ENCODE assay signal across 9 cellular contexts in genomic region chr16:77789085-77789611, GRCh38. TPM values are rescaled to one million over a fixed set of nuclear protein-coding genes. Genes with fewer than 3 reads are reported as not detected.
DNase-seq lines count a peak whose midpoint lies in the region; ATAC-seq and TF ChIP-seq lines count a peak whose summit lies in the region.
"Had no signal": no experiment of that assay in that cellular context is flagged by ENCODE, and none has a peak within 500 bp of the region (broad histone marks: within the 10 kb centered on the region; RNA-seq: fewer than 3 reads in every experiment).

No MANE protein-coding gene starts in this region.

- H3K14ac ChIP-seq in mesenchymal stem cell (ENCODE audit: low read length in 2 of 2), result peak overlapping the region in 1 of 2 experiments; percentile 68

- H2AK5ac ChIP-seq in mesenchymal stem cell (ENCODE audit: low read length, severe bottlenecking), result no peak overlapping the region

- H3K9me3 ChIP-seq in cardiac muscle cell (ENCODE audit: low read depth) (no peaks in the 10 kb centered on the region), mesenchymal stem cell (ENCODE audit: control insufficient read depth, low read length) (no peaks in the 10 kb centered on the region), vagina (no peaks in the 10 kb centered on the region)

- H2AFZ ChIP-seq in mesenchymal stem cell (ENCODE audit: low read depth, low read length), result peak overlapping the region; percentile 99

- TF ChIP-seq CTCF in cardiac muscle cell (IDR thresholded peaks at IDR 0.05; ENCODE audit: low read depth, low read length) (no peak), cardiac fibroblast (IDR thresholded peaks at IDR 0.05; ENCODE audit: low read depth, low read length) (no peak), vagina (IDR thresholded peaks at IDR 0.05) (no peak)

- no peak overlapping the region for H4K91ac ChIP-seq in mesenchymal stem cell (ENCODE audit: low read length)

- H3K79me1 ChIP-seq in mesenchymal stem cell (replicated peaks; ENCODE audit: low read length, poor library complexity, severe bottlenecking), result no peaks in the 10 kb centered on the region

- H3K4ac ChIP-seq in mesenchymal stem cell (ENCODE audit: low read depth in 1 of 2, low read length in 2 of 2), result peak overlapping the region in 1 of 2 experiments; percentile 26

- H2BK15ac ChIP-seq in mesenchymal stem cell (ENCODE audit: low read depth, poor library complexity, severe bottlenecking), result no peak overlapping the region

- no peaks in the 10 kb centered on the region for H3K36me3 ChIP-seq in cardiac muscle cell
- no peaks in the 10 kb centered on the region for H3K36me3 ChIP-seq in mesenchymal stem cell (ENCODE audit: control insufficient read depth in 1 of 2, insufficient read depth in 2 of 2, low read depth in 1 of 2, low read length in 2 of 2)
- H3K36me3 ChIP-seq in vagina, result no peaks in the 10 kb centered on the region

- no peak overlapping the region for H2BK5ac ChIP-seq in mesenchymal stem cell (ENCODE audit: low read depth, low read length, poor library complexity, severe bottlenecking)

- H2BK12ac ChIP-seq in mesenchymal stem cell (ENCODE audit: low read length in 2 of 2), result peak overlapping the region in 1 of 2 experiments; percentile 97

- intact Hi-C loops in Right ventricle myocardium inferior (cut with DNase I) (no loop called here), vagina (cut with DNase I) (no loop called here)

- H3K4me1 ChIP-seq in cardiac muscle cell (ENCODE audit: low read depth), result peaks cover 4% of the 10 kb centered on the region
- peaks cover 13% of the 10 kb centered on the region for H3K4me1 ChIP-seq in mesenchymal stem cell (ENCODE audit: control insufficient read depth, insufficient read depth, low read depth, low read length)
- peaks cover 19% of the 10 kb centered on the region for H3K4me1 ChIP-seq in vagina

- H3K18ac ChIP-seq in mesenchymal stem cell (ENCODE audit: low read depth in 1 of 2, low read length in 2 of 2), result peak overlapping the region in 1 of 2 experiments; percentile 96

- WGBS in mesenchymal stem cell, result under 1% methylated on average over 25 of the region's 25 CpGs

- no peak for TF ChIP-seq POLR2A in vagina (IDR thresholded peaks at IDR 0.05)

- H3K23ac ChIP-seq in mesenchymal stem cell (ENCODE audit: low read length in 2 of 2), result peak overlapping the region in 1 of 2 experiments; percentile 100

- H3K27ac ChIP-seq in cardiac muscle cell, result no peak overlapping the region
- H3K27ac ChIP-seq in mesenchymal stem cell (ENCODE audit: low read length, poor library complexity, severe bottlenecking), result no peak overlapping the region
- H3K27ac ChIP-seq in vagina, result no peak overlapping the region

- H4K8ac ChIP-seq in mesenchymal stem cell (ENCODE audit: low read length), result no peak overlapping the region

- H3K27me3 ChIP-seq in cardiac muscle cell (peaks cover 74% of the 10 kb centered on the region), mesenchymal stem cell (ENCODE audit: control insufficient read depth in 1 of 2, insufficient read depth in 1 of 2, low read length in 2 of 2) (peaks cover 58 to 62% of the 10 kb centered on the region in 2 experiments), vagina (peaks cover 15% of the 10 kb centered on the region)

- H3K9ac ChIP-seq in mesenchymal stem cell (ENCODE audit: low read length), result peak overlapping the region; percentile 31

- peak overlapping the region; percentile 99 for H3K4me2 ChIP-seq in mesenchymal stem cell (ENCODE audit: low read length, poor library complexity, severe bottlenecking)

- H2BK120ac ChIP-seq in mesenchymal stem cell (ENCODE audit: low read depth, low read length), result no peak overlapping the region

- DNase-seq in cardiac muscle cell (ENCODE audit: low read depth in 1 of 2, low spot score in 1 of 2) (peak in 1 of 2 donors; percentile 2), Right ventricle myocardium inferior (ENCODE audit: missing footprints) (no peak), cardiac fibroblast (ENCODE audit: low read depth in 2 of 2) (no peak), mesenchymal stem cell (no peak), vagina (ENCODE audit: extremely low spot score in 2 of 2) (no peak)
- no peak for DNase-seq in activated naive CD4-positive, alpha-beta T cell (lab: John Stamatoyannopoulos, UW)
- DNase-seq in activated CD4-positive, CD25-positive, alpha-beta regulatory T cell (lab: John Stamatoyannopoulos, UW), result no peak
- DNase-seq: foreskin melanocyte had no signal

- ATAC-seq in Right ventricle myocardium inferior (no peak), HG02678 (IDR thresholded peaks at IDR 0.05; ENCODE audit: unreplicated experiment) (no peak)

- H3K4me3 ChIP-seq in cardiac muscle cell (peak overlapping the region; percentile 52), cardiac fibroblast (replicated peaks in 1 of 2; ENCODE audit: low read depth in 2 of 2, low read length in 2 of 2) (peak overlapping the region; percentile 49 to 58), mesenchymal stem cell (ENCODE audit: insufficient read depth in 1 of 2, low read depth in 1 of 2, low read length in 2 of 2) (peak overlapping the region; percentile 61 to 80), vagina (peak overlapping the region; percentile 48 to 51)

RNA-seq across cellular contexts. Expression of gene VAT1L, which starts 0.8 kb away (rescaled TPM):
- 1.5 and 2.4 TPM in 2 replicates for total RNA-seq in cardiac muscle cell
- 1.5 and 2.8 TPM in 2 replicates for polyA plus RNA-seq in cardiac muscle cell
- 20.6 TPM for total RNA-seq in Right ventricle myocardium inferior
- polyA plus RNA-seq in mesenchymal stem cell (2013, experiment 1 of 2), result 25.8 TPM
- polyA plus RNA-seq in mesenchymal stem cell (2013, experiment 2 of 2), result 25.4 TPM
- 6.4 TPM for total RNA-seq in vagina
